8 cellular contexts compared by ENCODE assay signal in the genomic region with DNA sequence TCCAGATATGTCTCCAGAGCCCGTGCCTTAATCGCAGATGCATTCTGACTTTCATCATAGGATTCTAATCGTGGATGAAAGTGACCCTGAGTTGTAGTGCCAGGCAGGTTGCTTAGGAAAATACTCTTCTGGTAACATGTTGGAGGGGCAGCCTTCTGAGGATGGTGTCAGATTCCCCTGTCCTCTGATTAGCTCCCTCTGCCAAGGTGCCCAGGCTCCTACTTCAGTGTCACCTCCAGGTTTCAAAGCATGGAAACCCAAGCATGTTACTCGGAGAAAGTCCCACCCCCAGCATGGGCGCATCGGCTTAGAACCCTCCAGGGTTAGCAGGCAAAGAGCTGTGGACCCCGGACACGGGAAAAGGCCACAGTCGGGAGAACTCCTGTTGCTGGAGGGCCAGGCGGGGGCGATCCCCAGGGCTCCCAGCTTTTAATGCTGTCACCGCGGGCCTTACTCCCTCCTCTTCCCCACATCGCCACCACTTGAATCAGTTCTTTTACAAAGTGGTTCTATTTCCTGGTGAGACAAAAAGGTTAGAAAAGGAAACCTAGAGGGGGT. TPM values are rescaled to one million over a fixed set of nuclear protein-coding genes. Genes with fewer than 3 reads are reported as not detected.
DNase-seq lines count a peak whose midpoint lies in the region; ATAC-seq, FAIRE-seq and TF ChIP-seq lines count a peak whose summit lies in the region.

No MANE protein-coding gene starts in this region.

- no peak overlapping the region for H3K27ac ChIP-seq in psoas muscle

- H3K4me1 ChIP-seq in ES-I3 (ENCODE audit: insufficient read depth, low read length) (peaks cover 5% of the 10 kb centered on the region; the same call in 1 of the 2 replicates), psoas muscle (peaks cover 11% of the 10 kb centered on the region)

- no peaks in the 10 kb centered on the region for H3K9me3 ChIP-seq in ES-I3 (ENCODE audit: control insufficient read depth, insufficient read depth, low read length)
- H3K9me3 ChIP-seq in psoas muscle = no peaks in the 10 kb centered on the region

- peak; percentile 2 for ATAC-seq in HG03039 (IDR thresholded peaks at IDR 0.05; ENCODE audit: unreplicated experiment)
- ATAC-seq in psoas muscle = peak; percentile 38 to 62 (median 56)

- no peaks in the 10 kb centered on the region for H3K27me3 ChIP-seq in psoas muscle (ENCODE audit: insufficient read depth in 3 of 3, low read length in 2 of 3)

- no peaks in the 10 kb centered on the region for H3K36me3 ChIP-seq in ES-I3 (ENCODE audit: insufficient read depth, low read length)
- H3K36me3 ChIP-seq in psoas muscle (ENCODE audit: insufficient read depth in 1 of 2, low read depth in 1 of 2) = no peaks in the 10 kb centered on the region

- peak; percentile 28 for DNase-seq in SW480 (ENCODE audit: low spot score)
- no peak for DNase-seq in foreskin fibroblast
- DNase-seq in psoas muscle = no peak
- DNase-seq in DMS114 treated with DMSO at 0.1 percent for 48 hours (lab: John Stamatoyannopoulos, UW; ENCODE audit: unreplicated experiment) = no peak
- no peak for DNase-seq in HK-2 (ENCODE audit: unreplicated experiment)
- no peak for DNase-seq in urothelium cell line (ENCODE audit: low spot score)

- no peak for TF ChIP-seq CTCF in foreskin fibroblast (IDR thresholded peaks at IDR 0.05; ENCODE audit: low read depth, low read length)
- no peak for TF ChIP-seq CTCF in psoas muscle (IDR thresholded peaks at IDR 0.05)

- H3K4me3 ChIP-seq in foreskin fibroblast (ENCODE audit: low read depth in 1 of 2, low read length in 2 of 2) = peak overlapping the region; percentile 58 to 59
- peak overlapping the region; percentile 67 for H3K4me3 ChIP-seq in psoas muscle

- WGBS in psoas muscle, 3 donors = 8 to 11% (median 9%) methylated on average over 14 of the region's 14 CpGs

- peak overlapping the region; percentile 70 for H3K9ac ChIP-seq in ES-I3 (ENCODE audit: low read depth, low read length)

- FAIRE-seq in urothelium cell line (lab: Jason Lieb, UNC) = no peak

- intact Hi-C loops in psoas muscle (cut with DNase I) = no loop called here

RNA-seq across cellular contexts. Expression of gene TRIM2, which starts 44.5 kb away (rescaled TPM):
- total RNA-seq in psoas muscle = 1 to 10 TPM; 3.9 to 7.1 (median 5.6) TPM
- 1 to 10 TPM; 1.3 to 2.2 (median 2.1) TPM for polyA plus RNA-seq in psoas muscle
